In genomic region chr4:139872274-139872673, GRCh38 we compare ENCODE assay signal across 1 cellular context.
TF ChIP-seq lines count a peak whose summit lies in the region.

No MANE protein-coding gene starts in this region.

TF ChIP-seq in HepG2, 621 proteins besides CTCF, POLR2A, EP300 and RAD21 (continued from another document and continues in another):
- TF ChIP-seq AHDC1 (CRISPR knock-in tag; IDR thresholded peaks at IDR 0.05; ENCODE audit: borderline replicate concordance) = peak; percentile 52; the same call in 1 of the 2 replicates
- TF ChIP-seq SP140L (CRISPR knock-in tag; IDR thresholded peaks at IDR 0.05; ENCODE audit: borderline replicate concordance) = no peak
- no peak for TF ChIP-seq ZFX (CRISPR knock-in tag; IDR thresholded peaks at IDR 0.05; ENCODE audit: low read depth)
- TF ChIP-seq SALL2 (CRISPR knock-in tag; IDR thresholded peaks at IDR 0.05) = no peak
- no peak for TF ChIP-seq NFKB2 (CRISPR knock-in tag; IDR thresholded peaks at IDR 0.05; ENCODE audit: borderline replicate concordance)
- TF ChIP-seq ZNF740 (CRISPR knock-in tag; IDR thresholded peaks at IDR 0.05) = no peak
- no peak for TF ChIP-seq IKZF1 (IDR thresholded peaks at IDR 0.05)
- TF ChIP-seq RARA (CRISPR knock-in tag; IDR thresholded peaks at IDR 0.05) = peak; percentile 50; the same call in 1 of the 2 replicates
- TF ChIP-seq ZFP36 (IDR thresholded peaks at IDR 0.05; ENCODE audit: borderline replicate concordance, low read depth, low read length, partially characterized antibody) = no peak
- no peak for TF ChIP-seq KDM5B (CRISPR knock-in tag; IDR thresholded peaks at IDR 0.05; ENCODE audit: borderline replicate concordance)
- TF ChIP-seq ARID5B (CRISPR knock-in tag; IDR thresholded peaks at IDR 0.05) = peak; percentile 65
- TF ChIP-seq NR2F6 (IDR thresholded peaks at IDR 0.05) = no peak
- TF ChIP-seq NR2F6 (CRISPR knock-in tag; IDR thresholded peaks at IDR 0.05) = no peak
- TF ChIP-seq BATF2 (CRISPR knock-in tag; IDR thresholded peaks at IDR 0.05) = no peak
- TF ChIP-seq HNRNPH1 (optimal IDR thresholded peaks at IDR 0.05; ENCODE audit: low read depth, low read length) = no peak
- no peak for TF ChIP-seq HHEX (CRISPR knock-in tag; IDR thresholded peaks at IDR 0.05)
- no peak for TF ChIP-seq ZNF263 (CRISPR knock-in tag; IDR thresholded peaks at IDR 0.05)
- 0 out of 2 replicates have a peak, but pooled peaks have one; percentile 36 for TF ChIP-seq ZNF317 (CRISPR knock-in tag; IDR thresholded peaks at IDR 0.05)
- TF ChIP-seq ZNF775 (CRISPR knock-in tag; IDR thresholded peaks at IDR 0.05; ENCODE audit: borderline replicate concordance) = no peak
- no peak for TF ChIP-seq ZMYM3 (CRISPR knock-in tag; IDR thresholded peaks at IDR 0.05)
- peak; percentile 82; the same call in 1 of the 2 replicates for TF ChIP-seq ETV5 (CRISPR knock-in tag; IDR thresholded peaks at IDR 0.05; ENCODE audit: borderline replicate concordance)
- TF ChIP-seq MXD4 (CRISPR knock-in tag; IDR thresholded peaks at IDR 0.05) = no peak
- TF ChIP-seq HOMEZ (CRISPR knock-in tag; IDR thresholded peaks at IDR 0.05; ENCODE audit: low read depth) = peak; percentile 69; the same call in 1 of the 2 replicates
- TF ChIP-seq GATAD1 (CRISPR knock-in tag; IDR thresholded peaks at IDR 0.05) = no peak
- no peak for TF ChIP-seq CHD2 (IDR thresholded peaks at IDR 0.05; ENCODE audit: low read depth, low read length)
- no peak for TF ChIP-seq ZNF296 (CRISPR knock-in tag; conservative IDR thresholded peaks at IDR 0.05)
- no peak for TF ChIP-seq ZNF407 (CRISPR knock-in tag; IDR thresholded peaks at IDR 0.05; ENCODE audit: not compliant biosample characterization)
- TF ChIP-seq ZNF256 (CRISPR knock-in tag; conservative IDR thresholded peaks at IDR 0.05) = no peak
- TF ChIP-seq EED (CRISPR knock-in tag; IDR thresholded peaks at IDR 0.05) = no peak
- no peak for TF ChIP-seq ZNF720 (CRISPR knock-in tag; IDR thresholded peaks at IDR 0.05)
- TF ChIP-seq IKZF5 (CRISPR knock-in tag; IDR thresholded peaks at IDR 0.05) = peak; percentile 95
- TF ChIP-seq ELF3 (CRISPR knock-in tag; IDR thresholded peaks at IDR 0.05) = peak; percentile 97
- peak; percentile 59 for TF ChIP-seq CEBPG (CRISPR knock-in tag; IDR thresholded peaks at IDR 0.05)
- TF ChIP-seq LCORL (IDR thresholded peaks at IDR 0.05) = no peak
- TF ChIP-seq LCORL (CRISPR knock-in tag; IDR thresholded peaks at IDR 0.05) = 0 out of 2 replicates have a peak, but pooled peaks have one; percentile 34
- TF ChIP-seq SOX5 (CRISPR knock-in tag; IDR thresholded peaks at IDR 0.05; ENCODE audit: borderline replicate concordance) = 0 out of 2 replicates have a peak, but pooled peaks have one; percentile 44
- no peak for TF ChIP-seq ZC3H13 (CRISPR knock-in tag; IDR thresholded peaks at IDR 0.05)
- no peak for TF ChIP-seq ZNF33A (CRISPR knock-in tag; IDR thresholded peaks at IDR 0.05; ENCODE audit: borderline replicate concordance)
- no peak for TF ChIP-seq ZNF136 (CRISPR knock-in tag; IDR thresholded peaks at IDR 0.05; ENCODE audit: low read depth)
- TF ChIP-seq ZNF614 (CRISPR knock-in tag; IDR thresholded peaks at IDR 0.05; ENCODE audit: borderline replicate concordance) = 0 out of 2 replicates have a peak, but pooled peaks have one; percentile 59
- TF ChIP-seq ZNF335 (CRISPR knock-in tag; IDR thresholded peaks at IDR 0.05) = no peak
- TF ChIP-seq TCF7 (IDR thresholded peaks at IDR 0.05; ENCODE audit: low read depth) = no peak
- no peak for TF ChIP-seq CENPX (CRISPR knock-in tag; IDR thresholded peaks at IDR 0.05)
